ENCODE assay signal across 11 cellular contexts in genomic region chr6:40627316-40627715, GRCh38.
"Had no signal": no experiment of that assay in that cellular context is flagged by ENCODE, and none has a peak within 500 bp of the region (broad histone marks: within the 10 kb centered on the region; RNA-seq: fewer than 3 reads in every experiment).

No MANE protein-coding gene starts in this region.

- H3K9ac ChIP-seq: neural progenitor cell had no signal

- H3K9me3 ChIP-seq: ovary, testis had no signal

- H3K27me3 ChIP-seq: brain microvascular endothelial cell, neural progenitor cell, ovary, testis had no signal

- H3K4me2 ChIP-seq: neural progenitor cell had no signal

- H3K27ac ChIP-seq: brain microvascular endothelial cell, left ventricle myocardium inferior, neural progenitor cell, ovary, testis had no signal

- H3K36me3 ChIP-seq: brain microvascular endothelial cell, left ventricle myocardium inferior, neural progenitor cell, ovary had no signal

- H3K4me3 ChIP-seq: left ventricle myocardium inferior, neural progenitor cell, ovary, testis had no signal

- DNase-seq: activated CD4-positive, alpha-beta T cell treated with anti-CD3 and anti-CD28 coated beads, Interleukin-2, amount 50 U/mL, for 1 hour; activated T-cell treated with anti-CD3 and anti-CD28 coated beads, Interleukin-2, amount 50 U/mL, for 1 hour; brain microvascular endothelial cell; dermis blood vessel endothelial cell; head of caudate nucleus; left ventricle myocardium inferior; ovary; stimulated activated CD4-positive, alpha-beta T cell treated with anti-CD3 and anti-CD28 coated beads, Interleukin-2, amount 100 ng/mL, for 48 hours; stimulated activated naive CD8-positive, alpha-beta T cell treated with anti-CD3 and anti-CD28 coated beads, Interleukin-15, amount 100 ng/mL, for 72 hours; testis had no signal

- H3K4me1 ChIP-seq: left ventricle myocardium inferior, testis had no signal

- H2AFZ ChIP-seq: neural progenitor cell had no signal

- ATAC-seq: stimulated activated naive CD8-positive, alpha-beta T cell treated with anti-CD3 and anti-CD28 coated beads, Interleukin-15, amount 100 ng/mL, for 72 hours had no signal
